22 cellular contexts compared by ENCODE assay signal in genomic region chr3:145124886-145125285, GRCh38.
"Had no signal": no experiment of that assay in that cellular context is flagged by ENCODE, and none has a peak within 500 bp of the region (broad histone marks: within the 10 kb centered on the region; RNA-seq: fewer than 3 reads in every experiment).

No MANE protein-coding gene starts in this region.

- H3K27ac ChIP-seq: coronary artery, gastrocnemius medialis, heart left ventricle, hepatocyte, pancreas, right lobe of liver, thoracic aorta, tibial nerve, upper lobe of left lung had no signal

- H3K36me3 ChIP-seq: gastrocnemius medialis, heart left ventricle, pancreas, right lobe of liver, thoracic aorta, tibial nerve, upper lobe of left lung had no signal

- H3K27ac Mint-ChIP-seq: effector memory CD8-positive, alpha-beta T cell; memory B cell; natural killer cell; stimulated activated naive B cell treated with anti-CD40 and anti-IgM and Interleukin-4, amounts not matched to agents 10 μg/mL and 1 μg/mL and 100 μg/mL, for 72 hours; stimulated activated naive CD8-positive, alpha-beta T cell treated with anti-CD3 and anti-CD28 coated beads, Interleukin-15, Interleukin-2, amounts not matched to agents 100 ng/mL and 50 ng/mL, for 24 hours had no signal

- H3K9me3 ChIP-seq: gastrocnemius medialis, heart left ventricle, pancreas, right lobe of liver, thoracic aorta, tibial nerve, upper lobe of left lung had no signal

- DNase-seq: effector memory CD8-positive, alpha-beta T cell; gastrocnemius medialis; heart left ventricle; kidney; natural killer cell; pancreas; right lobe of liver; small intestine; stimulated activated CD4-positive, alpha-beta T cell treated with anti-CD3 and anti-CD28 coated beads, Interleukin-15, amount 100 ng/mL, for 24 hours; stimulated activated CD4-positive, alpha-beta T cell treated with anti-CD3 and anti-CD28 coated beads, Interleukin-2, amount 100 ng/mL, for 48 hours; stimulated activated naive B cell treated with anti-CD40 and anti-IgM and Interleukin-4, amounts not matched to agents 10 μg/mL and 1 μg/mL and 100 μg/mL, for 72 hours; upper lobe of left lung had no signal

- H3K4me3 ChIP-seq: coronary artery, gastrocnemius medialis, heart left ventricle, hepatocyte, lung, pancreas, right lobe of liver, thoracic aorta, tibial nerve, upper lobe of left lung had no signal

- H3K4me1 Mint-ChIP-seq: memory B cell; natural killer cell; stimulated activated naive B cell treated with anti-CD40 and anti-IgM and Interleukin-4, amounts not matched to agents 10 μg/mL and 1 μg/mL and 100 μg/mL, for 72 hours had no signal

- H3K36me3 Mint-ChIP-seq: memory B cell; natural killer cell; stimulated activated naive B cell treated with anti-CD40 and anti-IgM and Interleukin-4, amounts not matched to agents 10 μg/mL and 1 μg/mL and 100 μg/mL, for 72 hours had no signal

- H3K4me3 Mint-ChIP-seq: effector memory CD8-positive, alpha-beta T cell; memory B cell; natural killer cell; stimulated activated naive B cell treated with anti-CD40 and anti-IgM and Interleukin-4, amounts not matched to agents 10 μg/mL and 1 μg/mL and 100 μg/mL, for 72 hours; stimulated activated naive CD8-positive, alpha-beta T cell treated with anti-CD3 and anti-CD28 coated beads, Interleukin-15, Interleukin-2, amounts not matched to agents 100 ng/mL and 50 ng/mL, for 24 hours had no signal

- H3K27me3 Mint-ChIP-seq: effector memory CD8-positive, alpha-beta T cell; memory B cell; stimulated activated naive B cell treated with anti-CD40 and anti-IgM and Interleukin-4, amounts not matched to agents 10 μg/mL and 1 μg/mL and 100 μg/mL, for 72 hours; stimulated activated naive CD8-positive, alpha-beta T cell treated with anti-CD3 and anti-CD28 coated beads, Interleukin-15, Interleukin-2, amounts not matched to agents 100 ng/mL and 50 ng/mL, for 24 hours had no signal

- FAIRE-seq: endometrium, kidney, pancreas, small intestine, urothelium cell line had no signal

- H3K4me2 ChIP-seq: hepatocyte had no signal

- ATAC-seq: effector memory CD8-positive, alpha-beta T cell; gastrocnemius medialis; heart left ventricle; left lobe of liver; natural killer cell; pancreas; right lobe of liver; stimulated activated naive B cell treated with anti-CD40 and anti-IgM and Interleukin-4, amounts not matched to agents 10 μg/mL and 1 μg/mL and 100 μg/mL, for 72 hours had no signal

- H3K4me1 ChIP-seq: gastrocnemius medialis, heart left ventricle, pancreas, right lobe of liver, tibial nerve, upper lobe of left lung had no signal

- H3K79me2 ChIP-seq: hepatocyte had no signal

- H3K27me3 ChIP-seq: gastrocnemius medialis, heart left ventricle, hepatocyte, pancreas, right lobe of liver, tibial nerve, upper lobe of left lung had no signal

- H2AFZ ChIP-seq: hepatocyte had no signal

- H3K9me3 Mint-ChIP-seq: memory B cell; stimulated activated naive CD8-positive, alpha-beta T cell treated with anti-CD3 and anti-CD28 coated beads, Interleukin-15, Interleukin-2, amounts not matched to agents 100 ng/mL and 50 ng/mL, for 24 hours had no signal
